ENCODE assay signal across 8 cellular contexts in the genomic region with DNA sequence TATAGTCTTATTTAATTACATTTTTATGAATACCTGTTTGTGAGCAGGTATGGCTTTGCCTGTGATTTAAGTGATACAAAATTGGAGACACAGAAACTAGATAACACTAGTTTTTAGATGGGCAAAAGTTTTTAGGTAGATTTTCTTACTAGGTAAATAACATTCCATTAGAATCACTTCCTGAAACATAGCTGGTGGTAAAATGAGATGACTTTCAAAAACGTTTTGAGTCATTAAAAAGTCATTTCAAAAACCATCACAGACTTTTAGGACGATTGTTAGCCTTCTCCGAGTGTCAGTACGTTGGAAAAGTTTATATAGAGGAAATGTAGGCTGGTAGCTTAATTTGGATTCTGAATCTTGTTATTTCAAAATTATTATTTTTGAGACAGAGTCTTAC. TPM values are rescaled to one million over a fixed set of nuclear protein-coding genes. Genes with fewer than 3 reads are reported as not detected.
DNase-seq lines count a peak whose midpoint lies in the region; ATAC-seq and TF ChIP-seq lines count a peak whose summit lies in the region.

No MANE protein-coding gene starts in this region.

- H3K9me3 Mint-ChIP-seq in naive thymus-derived CD4-positive, alpha-beta T cell: no peaks in the 10 kb centered on the region

- TF ChIP-seq CTCF in AG09309 (IDR thresholded peaks at IDR 0.05; ENCODE audit: control insufficient read depth, insufficient read depth, low read depth, low read length, missing control alignments) (no peak), HL-60 (IDR thresholded peaks at IDR 0.05; ENCODE audit: insufficient read depth, low read length) (no peak), brain microvascular endothelial cell (IDR thresholded peaks at IDR 0.05; ENCODE audit: low read depth, low read length, missing control alignments) (no peak), prostate gland (IDR thresholded peaks at IDR 0.05) (no peak)

- no peaks in the 10 kb centered on the region for H3K9me3 ChIP-seq in naive thymus-derived CD4-positive, alpha-beta T cell (ENCODE audit: control insufficient read depth in 2 of 3, low read length in 3 of 3)
- H3K9me3 ChIP-seq in prostate gland: no peaks in the 10 kb centered on the region

- DNase-seq in AG09309 (ENCODE audit: low read depth) (no peak), HL-60 (ENCODE audit: low read depth in 1 of 2, low spot score in 1 of 2) (no peak), brain microvascular endothelial cell (no peak), anterior cingulate cortex (lab: John Stamatoyannopoulos, UW) (no peak), prostate gland (ENCODE audit: low spot score) (no peak), NCI-H2081 (lab: John Stamatoyannopoulos, UW) (no peak)
- no peak for DNase-seq in naive thymus-derived CD4-positive, alpha-beta T cell

- H3K27ac ChIP-seq in HL-60 (replicated peaks) (peak overlapping the region; percentile 75), brain microvascular endothelial cell (no peak overlapping the region), prostate gland (peak overlapping the region in 1 of 2 donors; percentile 88)
- no peak overlapping the region for H3K27ac ChIP-seq in naive thymus-derived CD4-positive, alpha-beta T cell (ENCODE audit: low read depth, low read length)

- in situ Hi-C loops in brain microvascular endothelial cell (cut with HindIII; ENCODE audit: low pct_ligation_motif_present, low sequenced_read_pairs): no loop called here

- H3K36me3 ChIP-seq in brain microvascular endothelial cell (replicated peaks): no peaks in the 10 kb centered on the region
- H3K36me3 ChIP-seq in naive thymus-derived CD4-positive, alpha-beta T cell (ENCODE audit: control insufficient read depth in 2 of 3, insufficient read depth in 3 of 3, low read length in 3 of 3): no peaks in the 10 kb centered on the region
- no peaks in the 10 kb centered on the region for H3K36me3 ChIP-seq in prostate gland

- H3K27me3 Mint-ChIP-seq in naive thymus-derived CD4-positive, alpha-beta T cell: no peaks in the 10 kb centered on the region

- 34% methylated on average over 4 of the region's 4 CpGs for WGBS in prostate gland

- no peak for ATAC-seq in naive thymus-derived CD4-positive, alpha-beta T cell
- ATAC-seq in GM18517 (IDR thresholded peaks at IDR 0.05; ENCODE audit: unreplicated experiment): no peak

- peak overlapping the region in 5 of 9 donors; percentile 70 to 88 (median 78) for H3K27ac Mint-ChIP-seq in naive thymus-derived CD4-positive, alpha-beta T cell

- peak overlapping the region in 9 of 10 donors; percentile 74 to 91 (median 85) for H3K4me3 Mint-ChIP-seq in naive thymus-derived CD4-positive, alpha-beta T cell

- intact Hi-C loops in naive thymus-derived CD4-positive, alpha-beta T cell (cut with micrococcal nuclease): loop anchor here (5.0 kb wide), 2 partner anchors 59 to 376 kb away; no protein-coding TSS in a partner anchor
- intact Hi-C loops in prostate gland (cut with DNase I): loop anchor here (5.0 kb wide), 5 partner anchors 59 to 291 kb away; partner anchors contain the start of genes PGM2, RELL1 and TBC1D1

- TF ChIP-seq POLR2A in prostate gland (IDR thresholded peaks at IDR 0.05): no peak

- CTCF ChIA-PET in naive thymus-derived CD4-positive, alpha-beta T cell (lab: Charles Lee): interaction anchor here (0.6 to 1.6 kb wide), 3 partner anchors 8 to 1466 kb away, joined by 3 to 7 read pairs (median 5); no protein-coding TSS in a partner anchor

- POLR2A ChIA-PET in naive thymus-derived CD4-positive, alpha-beta T cell (lab: Charles Lee): interaction anchor here (1.0 to 1.5 kb wide), 3 partner anchors 87 to 171 kb away, joined by 3 to 4 read pairs (median 3); no protein-coding TSS in a partner anchor

- peaks cover 17 to 40% (median 33%) of the 10 kb centered on the region in 7 donors for H3K4me1 Mint-ChIP-seq in naive thymus-derived CD4-positive, alpha-beta T cell

- H3K36me3 Mint-ChIP-seq in naive thymus-derived CD4-positive, alpha-beta T cell: peaks cover 0 to 8% (median 4%) of the 10 kb centered on the region in 5 donors

- H3K4me1 ChIP-seq in naive thymus-derived CD4-positive, alpha-beta T cell (ENCODE audit: control insufficient read depth in 2 of 2, insufficient read depth in 2 of 2, low read length in 2 of 2): peaks cover 9 to 13% of the 10 kb centered on the region in 2 donors
- no peaks in the 10 kb centered on the region for H3K4me1 ChIP-seq in prostate gland (replicated peaks)

- peak overlapping the region; percentile 57; the same call in 1 of the 2 replicates for H3K4me3 ChIP-seq in AG09309 (ENCODE audit: control insufficient read depth, low read depth, low read length)
- peak overlapping the region; percentile 48 for H3K4me3 ChIP-seq in HL-60 (replicated peaks; ENCODE audit: insufficient read depth, low read length)
- peak overlapping the region; percentile 64 for H3K4me3 ChIP-seq in brain microvascular endothelial cell (ENCODE audit: low read depth, low read length)
- peak overlapping the region; percentile 69 for H3K4me3 ChIP-seq in naive thymus-derived CD4-positive, alpha-beta T cell (ENCODE audit: low read length)
- H3K4me3 ChIP-seq in prostate gland: peak overlapping the region in 1 of 2 donors; percentile 82

- H3K27me3 ChIP-seq in HL-60 (ENCODE audit: insufficient read depth, poor library complexity, severe bottlenecking) (no peaks in the 10 kb centered on the region), brain microvascular endothelial cell (replicated peaks) (no peaks in the 10 kb centered on the region), prostate gland (replicated peaks; ENCODE audit: insufficient read depth) (no peaks in the 10 kb centered on the region)
- H3K27me3 ChIP-seq in naive thymus-derived CD4-positive, alpha-beta T cell (ENCODE audit: control insufficient read depth in 2 of 2, insufficient read depth in 2 of 2, low read length in 2 of 2): no peaks in the 10 kb centered on the region

RNA-seq across cellular contexts. Expression of gene PTTG2, which starts 18.3 kb away (rescaled TPM):
- 1 to 10 TPM; 1.1 to 2.5 (median 1.8) TPM for total RNA-seq in naive thymus-derived CD4-positive, alpha-beta T cell
- polyA plus RNA-seq in naive thymus-derived CD4-positive, alpha-beta T cell: 1 to 10 TPM in 1 of 2 donors, under 1 TPM in 1; 0.56 to 1.5 TPM
- 1 to 10 TPM in 1 of 2 donors, not detected in 1; 2.6 TPM for total RNA-seq in prostate gland
